ENCODE assay signal across 24 cellular contexts in genomic region chr1:61981870-61982660, GRCh38.
"Had no signal": no experiment of that assay in that cellular context is flagged by ENCODE, and none has a peak within 500 bp of the region (broad histone marks: within the 10 kb centered on the region; RNA-seq: fewer than 3 reads in every experiment).

No MANE protein-coding gene starts in this region.

- DNase-seq: activated CD4-positive, alpha-beta T cell treated with anti-CD3 and anti-CD28 coated beads for 4 hours; activated CD8-positive, alpha-beta memory T cell treated with anti-CD3 and anti-CD28 coated beads, Interleukin-2, amount 10 ng/mL, durations not matched to agents 7 days and 5 days; activated effector memory CD4-positive, alpha-beta T cell treated with Interleukin-2 at 50 U/mL for 16 hours; activated naive CD4-positive, alpha-beta T cell; activated T-cell treated with anti-CD3 and anti-CD28 coated beads, Interleukin-2, amount 50 U/mL, for 24 hours; aorta; central memory CD4-positive, alpha-beta T cell; MV-4-11; NCI-H1092 treated with DMSO at 0.1 percent for 48 hours; NCI-H1417 treated with DMSO at 0.1 percent for 48 hours; NCI-H1694; NCI-H2029; NCI-H345; NCI-H510A; NCI-H526 treated with DMSO at 0.1 percent for 48 hours; NCI-H82; NK-92 treated with Interleukin-12 subunit alpha and Interleukin-12 subunit beta, amount 100 ng/mL, for 24 hours; OCI-M1; Peyer's patch; Right ventricle myocardium superior; SJCRH30 had no signal

- H3K4me3 ChIP-seq: breast epithelium, Peyer's patch, SJCRH30 had no signal

- H3K27ac ChIP-seq: breast epithelium, Peyer's patch, RWPE1, SJCRH30 had no signal

- H3K4me1 ChIP-seq: breast epithelium, Peyer's patch, SJCRH30 had no signal

- H3K27me3 ChIP-seq: breast epithelium, Peyer's patch, SJCRH30 had no signal

- H3K36me3 ChIP-seq: breast epithelium, Peyer's patch, SJCRH30 had no signal

- ATAC-seq: activated CD4-positive, CD25-positive, alpha-beta regulatory T cell treated with anti-CD3 and anti-CD28 coated beads, Interleukin-2, amount 50 U/mL, for 24 hours; activated CD8-positive, alpha-beta memory T cell treated with anti-CD3 and anti-CD28 coated beads, Interleukin-2, amount 10 ng/mL, durations not matched to agents 7 days and 5 days had no signal
